ENCODE assay signal across 27 cellular contexts in the genomic region with DNA sequence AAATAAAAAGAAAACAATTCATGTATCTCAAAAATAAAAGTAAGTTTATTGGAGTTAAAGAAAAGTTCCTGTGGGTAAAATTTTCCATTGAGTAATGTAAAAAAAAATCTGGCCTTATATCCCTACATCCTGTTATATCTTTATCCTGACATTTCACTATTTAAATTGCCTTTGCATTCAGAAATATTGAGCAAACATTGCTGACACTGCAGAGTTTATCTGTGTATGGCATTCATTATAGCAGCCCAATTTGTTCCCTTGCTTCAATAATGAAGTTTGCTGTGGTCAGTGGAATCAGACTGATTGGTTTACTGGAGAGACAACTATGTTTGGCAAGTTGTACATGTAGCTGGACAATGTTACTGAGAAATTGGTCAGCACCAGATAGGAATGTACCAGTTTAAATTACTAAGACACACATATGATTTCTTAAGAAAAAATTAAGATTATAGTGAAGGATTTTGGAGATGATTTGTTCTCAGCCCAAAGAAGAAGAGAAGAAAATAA.
"Had no signal": no experiment of that assay in that cellular context is flagged by ENCODE, and none has a peak within 500 bp of the region (broad histone marks: within the 10 kb centered on the region; RNA-seq: fewer than 3 reads in every experiment).

No MANE protein-coding gene starts in this region.

- H3K4me2 ChIP-seq: hepatocyte had no signal

- H3K27ac ChIP-seq: esophagus squamous epithelium, gastroesophageal sphincter, heart left ventricle, hepatocyte, left lung, prostate gland, right atrium auricular region, sigmoid colon, testis, tibial artery had no signal

- FAIRE-seq: endometrium, islet of Langerhans had no signal

- H3K9me3 ChIP-seq: esophagus squamous epithelium, gastroesophageal sphincter, left lung, prostate gland, right atrium auricular region, sigmoid colon, testis, tibial artery had no signal

- ATAC-seq: effector memory CD8-positive, alpha-beta T cell; gastroesophageal sphincter; heart left ventricle; left cardiac atrium; left lung; naive thymus-derived CD8-positive, alpha-beta T cell; stimulated activated effector memory CD8-positive, alpha-beta T cell treated with anti-CD3 and anti-CD28 coated beads, Interleukin-12 subunit alpha, Interleukin-12 subunit beta, amount 100 ng/mL, for 72 hours; stimulated activated naive CD8-positive, alpha-beta T cell treated with anti-CD3 and anti-CD28 coated beads, Interleukin-15, Interleukin-2, amounts not matched to agents 100 U/mL and 50 U/mL, for 24 hours had no signal

- H3K4me3 ChIP-seq: esophagus squamous epithelium, gastroesophageal sphincter, heart left ventricle, hepatocyte, left lung, prostate gland, right atrium auricular region, sigmoid colon, testis, tibial artery had no signal

- DNase-seq: cortex of kidney; effector memory CD8-positive, alpha-beta T cell; erythroblast; esophagus squamous epithelium; foreskin fibroblast; heart left ventricle; left cardiac atrium; left lung; mesendoderm; midbrain; naive thymus-derived CD8-positive, alpha-beta T cell; nephron progenitor cell; nucleus accumbens; sigmoid colon; stimulated activated CD4-positive, alpha-beta T cell treated with anti-CD3 and anti-CD28 coated beads, Interleukin-2, amount 100 ng/mL, for 24 hours; stimulated activated CD4-positive, alpha-beta T cell treated with anti-CD3 and anti-CD28 coated beads, Interleukin-4, amount 100 ng/mL, for 24 hours; stimulated activated naive CD8-positive, alpha-beta T cell treated with anti-CD3 and anti-CD28 coated beads, Interleukin-15, Interleukin-2, amounts not matched to agents 100 U/mL and 50 U/mL, for 24 hours; substantia nigra; testis; tibial artery had no signal

- H3K4me1 ChIP-seq: esophagus squamous epithelium, gastroesophageal sphincter, heart left ventricle, left lung, prostate gland, right atrium auricular region, sigmoid colon, testis, tibial artery had no signal
